Comparison of ENCODE assay signal across 30 cellular contexts in genomic region chr22:39417641-39418040, GRCh38.
"Had no signal": no experiment of that assay in that cellular context is flagged by ENCODE, and none has a peak within 500 bp of the region (broad histone marks: within the 10 kb centered on the region; RNA-seq: fewer than 3 reads in every experiment).

No MANE protein-coding gene starts in this region.

- DNase-seq: activated B cell treated with CpG ODN at 0.5 μM for 24 hours; activated CD4-positive, alpha-beta memory T cell treated with anti-CD3 and anti-CD28 coated beads for 36 hours; activated CD4-positive, alpha-beta T cell treated with anti-CD3 and anti-CD28 coated beads for 4 hours; activated CD4-positive, alpha-beta T cell treated with anti-CD3 and anti-CD28 coated beads, Interleukin-2, amount 50 U/mL, for 1 hour; activated CD4-positive, CD25-positive, alpha-beta regulatory T cell treated with anti-CD3 and anti-CD28 coated beads, Interleukin-2, amount 50 U/mL, for 72 hours; activated CD8-positive, alpha-beta memory T cell treated with anti-CD3 and anti-CD28 coated beads, Interleukin-2, amount 50 U/mL, for 4 hours; activated effector memory CD4-positive, alpha-beta T cell treated with Interleukin-2 at 50 U/mL for 16 hours; activated naive CD8-positive, alpha-beta T cell treated with anti-CD3 and anti-CD28 coated beads, Interleukin-2, amount 10 ng/mL, durations not matched to agents 7 days and 5 days; activated T-cell treated with anti-CD3 and anti-CD28 coated beads for 4 hours; activated T-cell treated with anti-CD3 and anti-CD28 coated beads, Interleukin-2, amount 50 U/mL, for 4 hours; amygdala; NCI-H1105; NCI-H1417 treated with DMSO at 0.1 percent for 48 hours; NCI-H1930; NCI-H2081 treated with DMSO at 0.1 percent for 48 hours; NCI-H345; NCI-H524 treated with DMSO at 0.1 percent for 48 hours; PC-3; RPMI8226; SIG-M5; SW 1271; T-helper 1 cell; T-helper 2 cell; T-helper 9 cell had no signal

- H3K4me1 ChIP-seq: ascending aorta, Peyer's patch had no signal

- H3K4me3 ChIP-seq: ascending aorta, cardiac muscle cell, Peyer's patch had no signal

- H3K9me3 Mint-ChIP-seq: activated B cell treated with CpG ODN at 0.5 μM for 24 hours; activated CD4-positive, alpha-beta memory T cell treated with anti-CD3 and anti-CD28 coated beads for 36 hours; activated naive CD4-positive, alpha-beta T cell treated with anti-CD3 and anti-CD28 coated beads, Interleukin-2, amount 50 U/mL, for 24 hours; activated naive CD8-positive, alpha-beta T cell treated with anti-CD3 and anti-CD28 coated beads, Interleukin-2, amount 10 ng/mL, durations not matched to agents 7 days and 5 days; activated T-cell treated with anti-CD3 and anti-CD28 coated beads, Interleukin-2, amount 50 U/mL, for 4 hours; activated T-helper 1 cell treated with anti-CD3 and anti-CD28 coated beads, Interleukin-12 subunit alpha, Interleukin-12 subunit beta, Interleukin-2, Interleukin-4 antibody, amounts not matched to agents 30 ng/mL and 10 ng/mL and 1 ng/mL, durations not matched to agents 14 hours and 24 hours and 36 hours had no signal

- H3K4me3 Mint-ChIP-seq: activated B cell treated with CpG ODN at 0.5 μM for 24 hours; activated CD4-positive, alpha-beta memory T cell treated with anti-CD3 and anti-CD28 coated beads for 36 hours; activated naive CD4-positive, alpha-beta T cell treated with anti-CD3 and anti-CD28 coated beads, Interleukin-2, amount 50 U/mL, for 24 hours; activated naive CD8-positive, alpha-beta T cell treated with anti-CD3 and anti-CD28 coated beads, Interleukin-2, amount 10 ng/mL, durations not matched to agents 7 days and 5 days; activated T-cell treated with anti-CD3 and anti-CD28 coated beads, Interleukin-2, amount 50 U/mL, for 4 hours; activated T-helper 1 cell treated with anti-CD3 and anti-CD28 coated beads, Interleukin-12 subunit alpha, Interleukin-12 subunit beta, Interleukin-2, Interleukin-4 antibody, amounts not matched to agents 30 ng/mL and 10 ng/mL and 1 ng/mL, durations not matched to agents 14 hours and 24 hours and 36 hours had no signal

- ATAC-seq: activated T-cell treated with anti-CD3 and anti-CD28 coated beads, Interleukin-2, amount 50 U/mL, for 4 hours; PC-3 had no signal

- H3K27me3 Mint-ChIP-seq: activated B cell treated with CpG ODN at 0.5 μM for 24 hours; activated CD4-positive, alpha-beta memory T cell treated with anti-CD3 and anti-CD28 coated beads for 36 hours; activated naive CD4-positive, alpha-beta T cell treated with anti-CD3 and anti-CD28 coated beads, Interleukin-2, amount 50 U/mL, for 24 hours; activated naive CD8-positive, alpha-beta T cell treated with anti-CD3 and anti-CD28 coated beads, Interleukin-2, amount 10 ng/mL, durations not matched to agents 7 days and 5 days had no signal

- H3K9me3 ChIP-seq: ascending aorta, Peyer's patch had no signal

- H3K27ac ChIP-seq: ascending aorta, cardiac muscle cell, Peyer's patch, VCaP had no signal

- H3K27me3 ChIP-seq: ascending aorta, cardiac muscle cell, Peyer's patch had no signal

- H3K27ac Mint-ChIP-seq: activated B cell treated with CpG ODN at 0.5 μM for 24 hours; activated CD4-positive, alpha-beta memory T cell treated with anti-CD3 and anti-CD28 coated beads for 36 hours; activated naive CD4-positive, alpha-beta T cell treated with anti-CD3 and anti-CD28 coated beads, Interleukin-2, amount 50 U/mL, for 24 hours; activated naive CD8-positive, alpha-beta T cell treated with anti-CD3 and anti-CD28 coated beads, Interleukin-2, amount 10 ng/mL, durations not matched to agents 7 days and 5 days; activated T-helper 1 cell treated with anti-CD3 and anti-CD28 coated beads, Interleukin-12 subunit alpha, Interleukin-12 subunit beta, Interleukin-2, Interleukin-4 antibody, amounts not matched to agents 30 ng/mL and 10 ng/mL and 1 ng/mL, durations not matched to agents 14 hours and 24 hours and 36 hours had no signal
